Comparison of ENCODE assay signal across 21 cellular contexts in genomic region chr14:97888331-97888730, GRCh38.
A peak's percentile ranks its signal among the peaks of the same experiment; 100 is the strongest.
DNase-seq lines count a peak whose midpoint lies in the region; ATAC-seq and TF ChIP-seq lines count a peak whose summit lies in the region.
"Had no signal": no experiment of that assay in that cellular context is flagged by ENCODE, and none has a peak within 500 bp of the region (broad histone marks: within the 10 kb centered on the region; RNA-seq: fewer than 3 reads in every experiment).

No MANE protein-coding gene starts in this region.

- H2BK5ac ChIP-seq in trophoblast cell (ENCODE audit: low read depth, low read length, poor library complexity) = no peak overlapping the region

- TF ChIP-seq POLR2A in stomach (IDR thresholded peaks at IDR 0.05) = no peak

- no peaks in the 10 kb centered on the region for H3K27me3 ChIP-seq in trophoblast cell (ENCODE audit: insufficient read depth, low read length)
- H3K27me3 ChIP-seq in stomach = no peaks in the 10 kb centered on the region

- no peak for TF ChIP-seq EP300 in stomach (IDR thresholded peaks at IDR 0.05)

- no peak overlapping the region for H3K18ac ChIP-seq in trophoblast cell (ENCODE audit: low read length)

- H3K27me3 Mint-ChIP-seq in activated T-helper 17 cell treated with anti-CD3 and anti-CD28 coated beads, Interleukin-2, amount 50 U/mL, for 72 hours = no peaks in the 10 kb centered on the region
- H3K27me3 Mint-ChIP-seq: CD4-positive, alpha-beta memory T cell had no signal

- no peaks in the 10 kb centered on the region for H3K4me1 ChIP-seq in trophoblast cell (ENCODE audit: control insufficient read depth in 1 of 2, insufficient read depth in 2 of 2, low read length in 2 of 2)
- no peaks in the 10 kb centered on the region for H3K4me1 ChIP-seq in stomach
- H3K4me1 ChIP-seq: A549 had no signal

- no peaks in the 10 kb centered on the region for H3K36me3 ChIP-seq in trophoblast cell (ENCODE audit: control insufficient read depth in 1 of 2, insufficient read depth in 2 of 2, low read length in 2 of 2)
- no peaks in the 10 kb centered on the region for H3K36me3 ChIP-seq in stomach

- peaks cover 3% of the 10 kb centered on the region for H3K9me3 Mint-ChIP-seq in activated T-helper 17 cell treated with anti-CD3 and anti-CD28 coated beads, Interleukin-2, amount 50 U/mL, for 72 hours
- H3K9me3 Mint-ChIP-seq: GM23338 had no signal

- in situ Hi-C loops in G401 (cut with HindIII; ENCODE audit: low sequenced_read_pairs) = no loop called here

- H4K12ac ChIP-seq in trophoblast cell (ENCODE audit: low read depth, low read length) = no peak overlapping the region

- H3K4me3 ChIP-seq in trophoblast cell (ENCODE audit: low read depth, low read length) = peak overlapping the region; percentile 10
- H3K4me3 ChIP-seq in stomach = no peak overlapping the region
- H3K4me3 ChIP-seq: A549, GM12878, GM23338 had no signal

- H3K9me3 ChIP-seq in trophoblast cell (ENCODE audit: insufficient read depth, low read depth, low read length) (no peaks in the 10 kb centered on the region), stomach (no peaks in the 10 kb centered on the region)
- H3K9me3 ChIP-seq: A549 had no signal

- no peak overlapping the region for H2AFZ ChIP-seq in trophoblast cell (ENCODE audit: insufficient read depth, low read length, poor library complexity)
- H2AFZ ChIP-seq: GM23338 had no signal

- H3K4me2 ChIP-seq in trophoblast cell (ENCODE audit: low read length) = no peak overlapping the region
- H3K4me2 ChIP-seq: A549, GM23338 had no signal

- H3K23ac ChIP-seq in trophoblast cell (ENCODE audit: low read length) = no peak overlapping the region

- H3K27ac ChIP-seq in trophoblast cell (ENCODE audit: low read depth, low read length) = no peak overlapping the region
- no peak overlapping the region for H3K27ac ChIP-seq in stomach
- H3K27ac ChIP-seq: A549 had no signal

- H3K36me3 Mint-ChIP-seq in activated T-helper 17 cell treated with anti-CD3 and anti-CD28 coated beads, Interleukin-2, amount 50 U/mL, for 72 hours (ENCODE audit: low read depth) = no peaks in the 10 kb centered on the region
- H3K36me3 Mint-ChIP-seq: CD4-positive, alpha-beta memory T cell had no signal

- H2BK120ac ChIP-seq in trophoblast cell (ENCODE audit: insufficient read depth, low read length, poor library complexity) = no peak overlapping the region

- no peak overlapping the region for H4K91ac ChIP-seq in trophoblast cell (ENCODE audit: low read depth, low read length)

- no CpG with 5 or more reads among the region's 5 CpGs for WGBS in trophoblast cell (ENCODE audit: extremely low coverage, insufficient coverage, insufficient read length)
- 87 to 94% (median 92%) methylated on average over 5 of the region's 5 CpGs for WGBS in stomach, 5 donors

- no peaks in the 10 kb centered on the region for H3K79me2 ChIP-seq in trophoblast cell (ENCODE audit: control insufficient read depth, insufficient read depth, low read length, poor library complexity)

- no peak for ATAC-seq in HG02981 (IDR thresholded peaks at IDR 0.05; ENCODE audit: unreplicated experiment)
- no peak for ATAC-seq in activated T-helper 17 cell treated with anti-CD3 and anti-CD28 coated beads, Interleukin-2, amount 50 U/mL, for 72 hours (replicated peaks)
- ATAC-seq: A549, GM12878, GM23338, HCT116 had no signal

- H4K8ac ChIP-seq in trophoblast cell (ENCODE audit: low read depth, low read length) = no peak overlapping the region

- H3K4me1 Mint-ChIP-seq in activated T-helper 17 cell treated with anti-CD3 and anti-CD28 coated beads, Interleukin-2, amount 50 U/mL, for 72 hours = no peaks in the 10 kb centered on the region
- H3K4me1 Mint-ChIP-seq: CD4-positive, alpha-beta memory T cell had no signal

- no peak overlapping the region for H2BK12ac ChIP-seq in trophoblast cell (ENCODE audit: low read length)

- H3K4me3 Mint-ChIP-seq in activated T-helper 17 cell treated with anti-CD3 and anti-CD28 coated beads, Interleukin-2, amount 50 U/mL, for 72 hours = no peak overlapping the region
- H3K4me3 Mint-ChIP-seq: CD4-positive, alpha-beta memory T cell; GM23338; H9 had no signal

- TF ChIP-seq CTCF in stomach (IDR thresholded peaks at IDR 0.05) = no peak

- H3K27ac Mint-ChIP-seq in activated T-helper 17 cell treated with anti-CD3 and anti-CD28 coated beads, Interleukin-2, amount 50 U/mL, for 72 hours = no peak overlapping the region
- H3K27ac Mint-ChIP-seq: CD4-positive, alpha-beta memory T cell; GM23338; H9 had no signal

- no peak overlapping the region for H3K14ac ChIP-seq in trophoblast cell (ENCODE audit: low read length)

- no peak overlapping the region for H2AK5ac ChIP-seq in trophoblast cell (ENCODE audit: low read length)

- H3K4ac ChIP-seq in trophoblast cell (ENCODE audit: low read depth, low read length) = no peak overlapping the region

- DNase-seq in G401 (ENCODE audit: low spot score) = peak; percentile 91
- peak; percentile 31 for DNase-seq in cerebellum (ENCODE audit: low spot score)
- DNase-seq in trophoblast cell = no peak
- no peak for DNase-seq in NCI-H510A (lab: John Stamatoyannopoulos, UW)
- DNase-seq in stomach = no peak
- DNase-seq: 8988T; ACHN; AML-193; Calu3; CD4-positive, alpha-beta memory T cell; COR-L47; DMS153; DND-41; GDM1; H9 had no signal

- intact Hi-C loops in stomach (cut with DNase I; ENCODE audit: low total_unique reads) = no loop called here

- H3K9ac ChIP-seq in trophoblast cell (ENCODE audit: low read length) = no peak overlapping the region

- no peaks in the 10 kb centered on the region for H3K79me1 ChIP-seq in trophoblast cell (ENCODE audit: low read length)

Comparison
In these comparisons a context has a peak if more than half of its experiments do, and no peak if none do; other contexts are left out.
1. DNase-seq: peak in G401 (single experiment) and cerebellum (single experiment); none in trophoblast cell (0 of 2), NCI-H510A (single experiment) and stomach (single experiment).